In genomic region chrX:40735318-40736169, GRCh38 we compare ENCODE assay signal across 8 cellular contexts. TPM values are rescaled to one million over a fixed set of nuclear protein-coding genes. Genes with fewer than 3 reads are reported as not detected.
DNase-seq lines count a peak whose midpoint lies in the region; ATAC-seq and TF ChIP-seq lines count a peak whose summit lies in the region.

TSS of gene MED14 (minus strand) at chrX:40735542. CDS start at chrX:40735412, 130 bp downstream.

- intact Hi-C loops in activated CD4-positive, alpha-beta T cell treated with anti-CD3 and anti-CD28 coated beads, Interleukin-2, amount 10 ng/mL, durations not matched to agents 24 days and 14 days (cut with micrococcal nuclease) = loop anchor here (1.0 to 10.0 kb wide), 9 partner anchors 51 to 1931 kb away; partner anchors contain the start of genes ATP6AP2, CXorf38, MID1IP1 and USP9X
- intact Hi-C loops in colonic mucosa (cut with DNase I) = loop anchor here (10.0 kb wide), 1 partner anchor 349 kb away; the partner anchor contains the start of gene USP9X

- peak within 1 kb of the TSS; percentile 76 for H3K4me3 ChIP-seq in colonic mucosa

- no peaks in the 10 kb centered on the region for H3K27me3 ChIP-seq in colonic mucosa

- ATAC-seq in GM19324 (IDR thresholded peaks at IDR 0.05; ENCODE audit: low FRiP score, unreplicated experiment) (peak; percentile 93), HG03469 (IDR thresholded peaks at IDR 0.05; ENCODE audit: unreplicated experiment) (peak; percentile 76)

- H3K27ac ChIP-seq in colonic mucosa = peak within 1 kb of the TSS; percentile 90

- H3K4me1 Mint-ChIP-seq in activated CD4-positive, alpha-beta T cell treated with anti-CD3 and anti-CD28 coated beads, Interleukin-2, amount 10 ng/mL, durations not matched to agents 24 days and 14 days = peaks cover 21% of the 10 kb centered on the region

- H3K4me3 Mint-ChIP-seq in activated CD4-positive, alpha-beta T cell treated with anti-CD3 and anti-CD28 coated beads, Interleukin-2, amount 10 ng/mL, durations not matched to agents 24 days and 14 days = peak within 1 kb of the TSS; percentile 86

- peak; percentile 49 for TF ChIP-seq CTCF in colonic mucosa (IDR thresholded peaks at IDR 0.05)

- H3K9me3 Mint-ChIP-seq in activated CD4-positive, alpha-beta T cell treated with anti-CD3 and anti-CD28 coated beads, Interleukin-2, amount 10 ng/mL, durations not matched to agents 24 days and 14 days = no peaks in the 10 kb centered on the region

- no peaks in the 10 kb centered on the region for H3K27me3 Mint-ChIP-seq in activated CD4-positive, alpha-beta T cell treated with anti-CD3 and anti-CD28 coated beads, Interleukin-2, amount 10 ng/mL, durations not matched to agents 24 days and 14 days

- H3K36me3 Mint-ChIP-seq in activated CD4-positive, alpha-beta T cell treated with anti-CD3 and anti-CD28 coated beads, Interleukin-2, amount 10 ng/mL, durations not matched to agents 24 days and 14 days (ENCODE audit: low read depth) = peaks cover 11% of the 10 kb centered on the region

- DNase-seq in C1 segment of cervical spinal cord (lab: John Stamatoyannopoulos, UW) (peak; percentile 20 to 86 (median 78)), NCI-H526 (lab: John Stamatoyannopoulos, UW) (peak; percentile 92 to 97), colonic mucosa (peak; percentile 94), left kidney (ENCODE audit: low read depth, low spot score) (peak; percentile 95)
- DNase-seq in activated CD4-positive, alpha-beta T cell treated with anti-CD3 and anti-CD28 coated beads, Interleukin-2, amount 10 ng/mL, durations not matched to agents 24 days and 14 days = peak; percentile 95
- peak; percentile 88 to 89 for DNase-seq in stimulated activated CD4-positive, alpha-beta T cell treated with anti-CD3 and anti-CD28 coated beads, Interleukin-2, amount 100 ng/mL, for 24 hours

- H3K9ac ChIP-seq in colonic mucosa (ENCODE audit: low read depth in 2 of 2, low read length in 2 of 2) = peak within 1 kb of the TSS; percentile 74 to 84

- H3K4me1 ChIP-seq in colonic mucosa = no peaks in the 10 kb centered on the region

- H3K9me3 ChIP-seq in colonic mucosa = no peaks in the 10 kb centered on the region

- no peaks in the 10 kb centered on the region for H3K36me3 ChIP-seq in colonic mucosa

- H3K27ac Mint-ChIP-seq in activated CD4-positive, alpha-beta T cell treated with anti-CD3 and anti-CD28 coated beads, Interleukin-2, amount 10 ng/mL, durations not matched to agents 24 days and 14 days = peak within 1 kb of the TSS; percentile 94

RNA-seq across cellular contexts. Expression of gene MED14, which starts in this region (rescaled TPM):
- 43.6 and 48.2 TPM in 2 replicates for total RNA-seq in activated CD4-positive, alpha-beta T cell treated with anti-CD3 and anti-CD28 coated beads, Interleukin-2, amount 10 ng/mL, durations not matched to agents 24 days and 14 days
- total RNA-seq in colonic mucosa = 10 to 100 TPM; 59.1 to 63.0 TPM

Comparison
In these comparisons a context has a peak if more than half of its experiments do, and no peak if none do; other contexts are left out.
1. Peak in every context shown above with its lines: DNase-seq, ATAC-seq, H3K4me3 ChIP-seq and H3K27ac ChIP-seq.